In the genomic region with DNA sequence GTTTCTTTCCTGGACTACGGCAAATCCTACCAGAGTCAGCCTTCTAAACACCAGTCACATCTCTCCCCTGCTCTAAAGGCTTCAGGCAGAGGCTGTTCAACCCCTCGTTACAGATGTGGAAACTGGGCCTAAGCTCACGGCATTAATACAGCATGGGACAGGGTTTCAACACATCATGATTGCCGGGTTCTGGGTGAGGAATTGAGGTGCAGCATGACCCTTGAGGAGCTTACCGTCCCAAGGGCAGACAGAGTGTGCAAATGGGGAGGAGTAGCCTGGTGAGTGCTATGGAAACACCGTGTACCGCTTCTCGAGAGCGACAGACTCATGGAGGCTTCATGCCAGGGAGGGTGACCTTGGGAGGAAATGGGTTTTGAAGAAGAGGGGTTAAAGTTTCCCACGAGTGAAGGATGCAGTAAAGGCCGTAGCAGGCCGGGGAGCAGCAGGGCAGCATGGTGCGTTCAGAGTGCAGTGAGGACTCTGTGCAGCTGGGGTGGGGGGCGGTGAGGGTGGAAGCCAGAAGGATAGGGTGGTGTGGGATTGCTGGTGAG, we compare ENCODE assay signal across 13 cellular contexts. TPM values are rescaled to one million over a fixed set of nuclear protein-coding genes. Genes with fewer than 3 reads are reported as not detected.
DNase-seq lines count a peak whose midpoint lies in the region; ATAC-seq and TF ChIP-seq lines count a peak whose summit lies in the region.
"Had no signal": no experiment of that assay in that cellular context is flagged by ENCODE, and none has a peak within 500 bp of the region (broad histone marks: within the 10 kb centered on the region; RNA-seq: fewer than 3 reads in every experiment).

No MANE protein-coding gene starts in this region.

- H3K27ac ChIP-seq in lower lobe of right lung, result peak overlapping the region; percentile 54
- no peak overlapping the region for H3K27ac ChIP-seq in skeletal muscle tissue (ENCODE audit: low read depth, low read length)
- H3K27ac ChIP-seq: brain microvascular endothelial cell had no signal

- H3K4me3 ChIP-seq in AG10803 (ENCODE audit: low read length) (peak overlapping the region; percentile 48), lower lobe of right lung (peak overlapping the region; percentile 20), skeletal muscle tissue (ENCODE audit: low read length in 3 of 3) (peak overlapping the region; percentile 16 to 58 (median 58))
- H3K4me3 ChIP-seq: hepatocyte had no signal

- intact Hi-C loops in lower lobe of right lung (cut with DNase I), result no loop called here

- H3K4me1 ChIP-seq in lower lobe of right lung, result peaks cover 19% of the 10 kb centered on the region
- peaks cover 24 to 41% (median 30%) of the 10 kb centered on the region in 3 donors for H3K4me1 ChIP-seq in skeletal muscle tissue (ENCODE audit: control insufficient read depth in 3 of 3, insufficient read depth in 3 of 3, low read length in 3 of 3)

- peaks cover 48% of the 10 kb centered on the region for H3K4me1 Mint-ChIP-seq in endothelial cell (ENCODE audit: unreplicated experiment)

- peak overlapping the region; percentile 49 for H3K27ac Mint-ChIP-seq in endothelial cell (ENCODE audit: unreplicated experiment)

- H3K9ac ChIP-seq in skeletal muscle tissue (ENCODE audit: low read depth in 1 of 3, low read length in 3 of 3), result peak overlapping the region in 1 of 3 donors; percentile 62

- H3K9me3 ChIP-seq in lower lobe of right lung, result no peaks in the 10 kb centered on the region
- H3K9me3 ChIP-seq in skeletal muscle tissue (ENCODE audit: control insufficient read depth in 3 of 3, low read length in 3 of 3), result no peaks in the 10 kb centered on the region

- H3K36me3 ChIP-seq in lower lobe of right lung, result no peaks in the 10 kb centered on the region
- H3K36me3 ChIP-seq in skeletal muscle tissue (ENCODE audit: control insufficient read depth in 3 of 3, insufficient read depth in 3 of 3, low read length in 3 of 3), result no peaks in the 10 kb centered on the region
- H3K36me3 ChIP-seq: brain microvascular endothelial cell had no signal

- peaks cover 8% of the 10 kb centered on the region for H3K27me3 Mint-ChIP-seq in endothelial cell (ENCODE audit: unreplicated experiment)

- H3K4me3 Mint-ChIP-seq in endothelial cell (ENCODE audit: unreplicated experiment), result peak overlapping the region; percentile 68

- H3K27me3 ChIP-seq in lower lobe of right lung (ENCODE audit: low read depth) (no peaks in the 10 kb centered on the region), skeletal muscle tissue (ENCODE audit: control insufficient read depth in 3 of 3, insufficient read depth in 3 of 3, low read length in 3 of 3) (no peaks in the 10 kb centered on the region)
- H3K27me3 ChIP-seq: brain microvascular endothelial cell, hepatocyte had no signal

- no peak for TF ChIP-seq CTCF in AG10803 (conservative IDR thresholded peaks at IDR 0.05; ENCODE audit: low read length)
- no peak for TF ChIP-seq CTCF in endothelial cell (IDR thresholded peaks at IDR 0.05; ENCODE audit: unreplicated experiment)
- TF ChIP-seq CTCF in lower lobe of right lung (IDR thresholded peaks at IDR 0.05), result no peak

- DNase-seq in AG10803 (ENCODE audit: low read depth) (peak; percentile 25), endothelial cell (ENCODE audit: low spot score) (no peak), lower lobe of right lung (no peak), DMS53 (lab: John Stamatoyannopoulos, UW) (no peak)
- DNase-seq: activated effector memory CD4-positive, alpha-beta T cell treated with Interleukin-2 at 50 U/mL for 16 hours; brain microvascular endothelial cell; HCEC 1CT; NCI-H226 had no signal

- ATAC-seq in lower lobe of right lung, result no peak
- no peak for ATAC-seq in GM19395 (IDR thresholded peaks at IDR 0.05; ENCODE audit: unreplicated experiment)
- no peak for ATAC-seq in HG03439 (IDR thresholded peaks at IDR 0.05; ENCODE audit: unreplicated experiment)
- ATAC-seq in HG03280 (IDR thresholded peaks at IDR 0.05; ENCODE audit: unreplicated experiment), result no peak

- peaks cover 18% of the 10 kb centered on the region for H3K36me3 Mint-ChIP-seq in endothelial cell (ENCODE audit: low read depth, unreplicated experiment)

- H3K9me3 Mint-ChIP-seq in endothelial cell (ENCODE audit: unreplicated experiment), result no peaks in the 10 kb centered on the region

RNA-seq across cellular contexts. Expression of gene TGOLN2, which starts 51.1 kb away (rescaled TPM):
- total RNA-seq in endothelial cell (ENCODE audit: unreplicated experiment) (83.1 TPM), lower lobe of right lung (171 TPM), skeletal muscle tissue (29.7 TPM)
